8 cellular contexts compared by ENCODE assay signal in genomic region chr9:90268613-90269012, GRCh38.
"Had no signal": no experiment of that assay in that cellular context is flagged by ENCODE, and none has a peak within 500 bp of the region (broad histone marks: within the 10 kb centered on the region; RNA-seq: fewer than 3 reads in every experiment).

No MANE protein-coding gene starts in this region.

- H3K9me3 Mint-ChIP-seq: IgD-negative memory B cell had no signal

- H3K4me3 ChIP-seq: K562 had no signal

- H3K4me2 ChIP-seq: KMS-11 had no signal

- FAIRE-seq: HTR-8/SVneo, K562 had no signal

- H3K36me3 Mint-ChIP-seq: IgD-negative memory B cell had no signal

- H3K4me3 Mint-ChIP-seq: IgD-negative memory B cell had no signal

- ATAC-seq: K562 had no signal

- H3K27ac ChIP-seq: HL-60, KMS-11 had no signal

- H3K27ac Mint-ChIP-seq: IgD-negative memory B cell had no signal

- H3K9ac ChIP-seq: KMS-11 had no signal

- H3K4me1 Mint-ChIP-seq: IgD-negative memory B cell had no signal

- DNase-seq: IMR-90, KBM-7, KG1 had no signal
